8 cellular contexts compared by ENCODE assay signal in the genomic region with DNA sequence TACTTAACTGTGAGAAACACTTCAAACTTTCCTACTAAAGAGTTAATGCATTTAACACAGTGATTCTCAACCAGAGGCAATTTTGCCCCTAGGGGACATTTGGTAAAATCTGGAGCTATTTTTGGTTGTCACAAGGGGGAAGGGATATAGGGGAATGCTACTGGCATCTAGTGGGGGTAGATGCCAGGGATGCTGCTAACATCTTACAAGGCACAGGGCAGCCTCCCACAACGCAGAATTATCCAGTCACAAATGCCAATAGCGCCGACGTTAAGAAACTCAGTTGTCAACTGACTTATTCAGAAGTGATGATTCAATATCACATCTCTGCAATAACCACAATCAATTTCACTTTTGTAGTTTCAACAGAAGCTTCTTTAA. TPM values are rescaled to one million over a fixed set of nuclear protein-coding genes. Genes with fewer than 3 reads are reported as not detected.
DNase-seq lines count a peak whose midpoint lies in the region; ATAC-seq, FAIRE-seq and TF ChIP-seq lines count a peak whose summit lies in the region.

No MANE protein-coding gene starts in this region.

- TF ChIP-seq CTCF in endodermal cell (conservative IDR thresholded peaks at IDR 0.05) = peak; percentile 62
- no peak for TF ChIP-seq CTCF in omental fat pad (IDR thresholded peaks at IDR 0.05)

- intact Hi-C loops in activated CD4-positive, alpha-beta T cell treated with anti-CD3 and anti-CD28 coated beads, Interleukin-2, amount 10 ng/mL, durations not matched to agents 24 days and 14 days (cut with micrococcal nuclease) = loop anchor here (1.0 to 5.0 kb wide), 18 partner anchors 19 to 1280 kb away; a partner anchor contains a TSS

- peaks cover 4% of the 10 kb centered on the region for H3K9me3 ChIP-seq in endodermal cell (ENCODE audit: control insufficient read depth, low read length)

- peak; percentile 27 for FAIRE-seq in G401.6 (lab: Jason Lieb, UNC)

- no peak overlapping the region for H3K27ac ChIP-seq in endodermal cell (ENCODE audit: low read depth, low read length)

- WGBS in endodermal cell (ENCODE audit: insufficient coverage in 1 of 2, insufficient read length in 1 of 2), 2 experiments = 22 to 23% methylated on average over 4 of the region's 4 CpGs

- DNase-seq in activated CD4-positive, alpha-beta T cell treated with anti-CD3 and anti-CD28 coated beads, Interleukin-2, amount 10 ng/mL, durations not matched to agents 24 days and 14 days = peak; percentile 84
- DNase-seq in endodermal cell (peak; percentile 61), pons (ENCODE audit: low spot score) (peak; percentile 45), NCI-H2196 (lab: John Stamatoyannopoulos, UW; ENCODE audit: unreplicated experiment) (no peak), middle frontal gyrus (ENCODE audit: extremely low spot score, low spot score) (no peak), omental fat pad (ENCODE audit: low spot score) (no peak)

- H3K4me3 Mint-ChIP-seq in activated CD4-positive, alpha-beta T cell treated with anti-CD3 and anti-CD28 coated beads, Interleukin-2, amount 10 ng/mL, durations not matched to agents 24 days and 14 days = peak overlapping the region; percentile 89
- H3K4me3 Mint-ChIP-seq in endodermal cell = peak overlapping the region; percentile 74

- H3K9me3 Mint-ChIP-seq in activated CD4-positive, alpha-beta T cell treated with anti-CD3 and anti-CD28 coated beads, Interleukin-2, amount 10 ng/mL, durations not matched to agents 24 days and 14 days = peaks cover 2% of the 10 kb centered on the region
- H3K9me3 Mint-ChIP-seq in endodermal cell = peaks cover 4% of the 10 kb centered on the region

- H3K36me3 ChIP-seq in endodermal cell (ENCODE audit: control insufficient read depth, insufficient read depth, low read length) = peaks cover 11% of the 10 kb centered on the region

- H3K36me3 Mint-ChIP-seq in activated CD4-positive, alpha-beta T cell treated with anti-CD3 and anti-CD28 coated beads, Interleukin-2, amount 10 ng/mL, durations not matched to agents 24 days and 14 days (ENCODE audit: low read depth) = peaks cover 17% of the 10 kb centered on the region
- H3K36me3 Mint-ChIP-seq in endodermal cell (ENCODE audit: low read depth) = peaks cover 10% of the 10 kb centered on the region

- H3K4me1 ChIP-seq in endodermal cell (ENCODE audit: control insufficient read depth, insufficient read depth, low read length) = no peaks in the 10 kb centered on the region

- H3K27me3 Mint-ChIP-seq in activated CD4-positive, alpha-beta T cell treated with anti-CD3 and anti-CD28 coated beads, Interleukin-2, amount 10 ng/mL, durations not matched to agents 24 days and 14 days = peaks cover 6% of the 10 kb centered on the region
- H3K27me3 Mint-ChIP-seq in endodermal cell (ENCODE audit: insufficient read depth) = no peaks in the 10 kb centered on the region

- peak; percentile 17 for ATAC-seq in HG03520 (IDR thresholded peaks at IDR 0.05; ENCODE audit: unreplicated experiment)
- ATAC-seq in omental fat pad (ENCODE audit: low FRiP score) = no peak

- peak overlapping the region; percentile 71 for H3K9ac ChIP-seq in endodermal cell (ENCODE audit: extremely low read depth, low read length, poor library complexity, severe bottlenecking)

- H3K27ac Mint-ChIP-seq in activated CD4-positive, alpha-beta T cell treated with anti-CD3 and anti-CD28 coated beads, Interleukin-2, amount 10 ng/mL, durations not matched to agents 24 days and 14 days = peak overlapping the region; percentile 96
- peak overlapping the region; percentile 75 for H3K27ac Mint-ChIP-seq in endodermal cell

- no peaks in the 10 kb centered on the region for H3K27me3 ChIP-seq in endodermal cell (ENCODE audit: control insufficient read depth, insufficient read depth, low read length, poor library complexity, severe bottlenecking)

- peaks cover 33% of the 10 kb centered on the region for H3K4me1 Mint-ChIP-seq in activated CD4-positive, alpha-beta T cell treated with anti-CD3 and anti-CD28 coated beads, Interleukin-2, amount 10 ng/mL, durations not matched to agents 24 days and 14 days
- H3K4me1 Mint-ChIP-seq in endodermal cell = peaks cover 29% of the 10 kb centered on the region

- H3K4me3 ChIP-seq in endodermal cell (ENCODE audit: low read length) = peak overlapping the region; percentile 93

RNA-seq across cellular contexts. Expression of a gene that starts 2.0 kb away (rescaled TPM):
- 22.2 and 23.4 TPM in 2 replicates for total RNA-seq in activated CD4-positive, alpha-beta T cell treated with anti-CD3 and anti-CD28 coated beads, Interleukin-2, amount 10 ng/mL, durations not matched to agents 24 days and 14 days
- total RNA-seq in endodermal cell = 10 to 100 TPM; 28.2 to 32.5 TPM
- 12.3 TPM for polyA plus RNA-seq in endodermal cell (2013, experiment 1 of 2)
- 16.5 TPM for polyA plus RNA-seq in endodermal cell (2013, experiment 2 of 2)
- total RNA-seq in omental fat pad = 10 to 100 TPM; 20.6 to 40.6 (median 25.4) TPM

Comparison
In these comparisons a context has a peak if more than half of its experiments do, and no peak if none do; other contexts are left out.
1. DNase-seq: peak in activated CD4-positive, alpha-beta T cell treated with anti-CD3 and anti-CD28 coated beads, Interleukin-2, amount 10 ng/mL, durations not matched to agents 24 days and 14 days (single experiment), endodermal cell (single experiment) and pons (single experiment); none in NCI-H2196 (single experiment), middle frontal gyrus (single experiment) and omental fat pad (single experiment).